8 cellular contexts compared by ENCODE assay signal in genomic region chr3:100068758-100069345, GRCh38. TPM values are rescaled to one million over a fixed set of nuclear protein-coding genes. Genes with fewer than 3 reads are reported as not detected.
DNase-seq lines count a peak whose midpoint lies in the region; ATAC-seq and TF ChIP-seq lines count a peak whose summit lies in the region.

No MANE protein-coding gene starts in this region.

- 30 to 35% methylated on average over 6 of the region's 6 CpGs for WGBS in lower leg skin, 2 donors

- no peak for DNase-seq in AG04449 (ENCODE audit: low read depth, low spot score)
- DNase-seq in NCI-H526 treated with DMSO at 0.1 percent for 48 hours (lab: John Stamatoyannopoulos, UW): peak; percentile 51
- DNase-seq in activated CD4-positive, alpha-beta T cell treated with anti-CD3 and anti-CD28 coated beads for 48 hours: peak; percentile 87
- peak; percentile 68 for DNase-seq in dedifferentiated amniotic fluid mesenchymal stem cell (ENCODE audit: extremely low spot score)
- peak; percentile 77 to 91 for DNase-seq in lower leg skin (ENCODE audit: low spot score in 2 of 2)
- peak; percentile 45 for DNase-seq in stimulated activated CD8-positive, alpha-beta memory T cell treated with anti-CD3 and anti-CD28 coated beads, Interleukin-12 subunit alpha, Interleukin-12 subunit beta, amount 100 ng/mL, for 1 hour (ENCODE audit: low read depth)

- TF ChIP-seq CTCF in AG04449 (IDR thresholded peaks at IDR 0.05; ENCODE audit: insufficient read depth, low read length, missing control alignments) (peak; percentile 76), lower leg skin (IDR thresholded peaks at IDR 0.05) (no peak)

- POLR2A ChIA-PET in AG04449 (lab: Yijun Ruan, JAX): interaction anchor here (0.5 kb wide), 1 partner anchor 117 kb away, joined by 4 read pairs; no protein-coding TSS in a partner anchor

- CTCF ChIA-PET in AG04449 (lab: Yijun Ruan, JAX): interaction anchor here (0.6 to 4.1 kb wide), 52 partner anchors 8 to 261 kb away, joined by 3 to 54 read pairs (median 4); partner anchors contain the start of gene TBC1D23

- TF ChIP-seq POLR2A in lower leg skin (IDR thresholded peaks at IDR 0.05): no peak

- H3K4me3 ChIP-seq in AG04449 (ENCODE audit: low read depth, low read length): no peak overlapping the region
- no peak overlapping the region for H3K4me3 ChIP-seq in lower leg skin (ENCODE audit: low read depth, poor library complexity, severe bottlenecking)

- intact Hi-C loops in lower leg skin (cut with DNase I; ENCODE audit: low total_unique reads): loop anchor here (10.0 kb wide), 2 partner anchors 186 to 234 kb away; no protein-coding TSS in a partner anchor

- ATAC-seq in GM18870 (IDR thresholded peaks at IDR 0.05; ENCODE audit: unreplicated experiment) (peak; percentile 47), HG03175 (IDR thresholded peaks at IDR 0.05; ENCODE audit: unreplicated experiment) (peak; percentile 77)

RNA-seq across cellular contexts. Expression of gene FILIP1L, which starts 45.4 kb away (rescaled TPM):
- total RNA-seq in lower leg skin: 10 to 100 TPM; 17.5 to 33.9 (median 22.1) TPM
